Comparison of ENCODE assay signal across 1 cellular context in genomic region chr15:87661481-87661880, GRCh38.
TF ChIP-seq lines count a peak whose summit lies in the region.

No MANE protein-coding gene starts in this region.

TF ChIP-seq in A549, 52 proteins besides CTCF, POLR2A, EP300 and RAD21 (continued from another document):
- TF ChIP-seq PBX3 (IDR thresholded peaks at IDR 0.05) (no peak), USF2 (IDR thresholded peaks at IDR 0.05) (no peak), HDAC2 (IDR thresholded peaks at IDR 0.05) (no peak), CHD2 (IDR thresholded peaks at IDR 0.05; ENCODE audit: low read length, partially characterized antibody) (no peak), POLR2AphosphoS2 (conservative IDR thresholded peaks at IDR 0.05; ENCODE audit: low read length) (no peak), E2F6 (IDR thresholded peaks at IDR 0.05; ENCODE audit: borderline replicate concordance, low read depth) (no peak), TP53 (CRISPR knock-in tag; IDR thresholded peaks at IDR 0.05) (no peak)
